Comparison of ENCODE assay signal across 19 cellular contexts in the genomic region with DNA sequence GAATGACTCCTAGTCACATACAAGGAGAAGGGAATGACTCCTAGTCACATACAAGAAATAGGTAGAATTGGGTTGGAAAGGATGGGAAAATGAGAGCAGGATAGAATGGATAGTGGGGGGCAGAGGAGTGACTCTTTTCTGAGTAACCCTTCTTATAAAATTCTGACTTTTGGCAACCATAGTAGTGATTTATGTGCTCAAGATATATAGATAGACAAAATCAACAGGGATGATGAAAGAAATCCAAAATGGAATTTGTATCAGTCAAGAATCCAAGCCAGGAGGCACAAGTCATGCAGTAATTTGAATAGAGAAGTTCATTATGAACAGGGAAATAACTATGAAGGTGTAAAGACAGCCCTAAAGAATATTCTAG.
"Had no signal": no experiment of that assay in that cellular context is flagged by ENCODE, and none has a peak within 500 bp of the region (broad histone marks: within the 10 kb centered on the region; RNA-seq: fewer than 3 reads in every experiment).

No MANE protein-coding gene starts in this region.

- H3K4me3 ChIP-seq: coronary artery, gastroesophageal sphincter, heart left ventricle, left ventricle myocardium inferior, prostate gland, stomach had no signal

- DNase-seq: activated B cell treated with CpG ODN at 0.5 μM for 24 hours; activated CD4-positive, alpha-beta T cell treated with anti-CD3 and anti-CD28 coated beads for 48 hours; activated CD8-positive, alpha-beta T cell treated with anti-CD3 and anti-CD28 coated beads for 36 hours; activated naive CD4-positive, alpha-beta T cell treated with anti-CD3 and anti-CD28 coated beads for 36 hours; activated naive CD8-positive, alpha-beta T cell treated with anti-CD3 and anti-CD28 coated beads, Interleukin-2, amount 50 U/mL, for 24 hours; activated T-cell treated with anti-CD3 and anti-CD28 coated beads, Interleukin-2, amount 50 U/mL, for 24 hours; anterior cingulate cortex; heart left ventricle; kidney glomerular epithelial cell; left ventricle myocardium inferior; stimulated activated CD4-positive, alpha-beta T cell treated with anti-CD3 and anti-CD28 coated beads, Interleukin-4, amount 100 ng/mL, for 24 hours; stomach; T-helper 1 cell; T-helper 9 cell had no signal

- H3K27ac ChIP-seq: coronary artery, gastroesophageal sphincter, heart left ventricle, left ventricle myocardium inferior, prostate gland, stomach had no signal

- H3K9me3 ChIP-seq: gastroesophageal sphincter, heart left ventricle, left ventricle myocardium inferior, prostate gland, stomach had no signal

- ATAC-seq: activated CD8-positive, alpha-beta T cell treated with anti-CD3 and anti-CD28 coated beads for 36 hours; activated naive CD8-positive, alpha-beta T cell treated with anti-CD3 and anti-CD28 coated beads, Interleukin-2, amount 50 U/mL, for 24 hours; gastroesophageal sphincter; sciatic nerve; stimulated activated effector memory CD8-positive, alpha-beta T cell treated with anti-CD3 and anti-CD28 coated beads, Interleukin-12 subunit alpha, Interleukin-12 subunit beta, amount 100 ng/mL, for 72 hours had no signal

- H3K4me1 ChIP-seq: gastroesophageal sphincter, heart left ventricle, left ventricle myocardium inferior, prostate gland had no signal

- H3K27me3 ChIP-seq: gastroesophageal sphincter, heart left ventricle, stomach had no signal

- H3K36me3 ChIP-seq: gastroesophageal sphincter, heart left ventricle, left ventricle myocardium inferior, prostate gland, stomach had no signal
